Comparison of ENCODE assay signal across 8 cellular contexts in the genomic region with DNA sequence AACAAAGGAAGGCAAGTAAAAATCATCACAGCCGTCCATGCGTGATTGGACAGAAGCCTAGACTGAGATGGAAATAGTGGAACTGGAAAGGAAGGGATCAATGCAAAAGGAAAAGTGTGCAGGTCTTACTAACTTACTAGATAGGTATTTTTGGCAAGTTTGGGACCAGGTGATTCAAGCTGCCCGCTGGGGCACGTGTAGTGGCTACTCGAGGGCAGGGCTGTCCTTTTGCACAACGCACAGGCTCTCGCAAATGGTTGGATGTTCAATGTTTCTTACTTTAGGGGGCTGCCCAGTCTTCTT. TPM values are rescaled to one million over a fixed set of nuclear protein-coding genes. Genes with fewer than 3 reads are reported as not detected.
DNase-seq lines count a peak whose midpoint lies in the region; ATAC-seq and TF ChIP-seq lines count a peak whose summit lies in the region.

No MANE protein-coding gene starts in this region.

- peak overlapping the region; percentile 88 to 96 (median 91) for H3K4me3 Mint-ChIP-seq in CD4-positive, alpha-beta memory T cell

- H3K4me2 ChIP-seq in MM.1S (ENCODE audit: low read depth, low read length) = peak overlapping the region; percentile 90; the same call in 1 of the 2 replicates

- no peaks in the 10 kb centered on the region for H3K9me2 ChIP-seq in MM.1S (replicated peaks; ENCODE audit: insufficient read depth, low read length)

- no peak for TF ChIP-seq CTCF in MM.1S (IDR thresholded peaks at IDR 0.05; ENCODE audit: low read length)

- H3K27ac ChIP-seq in CD4-positive, alpha-beta memory T cell (ENCODE audit: low read depth, low read length) = peak overlapping the region; percentile 59
- H3K27ac ChIP-seq in MM.1S (ENCODE audit: low read length) = no peak overlapping the region
- no peak overlapping the region for H3K27ac ChIP-seq in duodenal mucosa (ENCODE audit: low read depth, low read length)

- peaks cover 14 to 23% of the 10 kb centered on the region in 2 donors for H3K36me3 Mint-ChIP-seq in CD4-positive, alpha-beta memory T cell

- H3K9ac ChIP-seq in MM.1S (ENCODE audit: low read length) (peak overlapping the region; percentile 27; the same call in 1 of the 2 replicates), duodenal mucosa (ENCODE audit: low read depth in 1 of 2, low read length in 2 of 2) (peak overlapping the region; percentile 45 to 72)

- peaks cover 2 to 9% of the 10 kb centered on the region in 2 donors for H3K27me3 Mint-ChIP-seq in CD4-positive, alpha-beta memory T cell

- H3K27ac Mint-ChIP-seq in CD4-positive, alpha-beta memory T cell = peak overlapping the region; percentile 33 to 92 (median 86)

- peaks cover 21% of the 10 kb centered on the region for H3K4me1 ChIP-seq in CD4-positive, alpha-beta memory T cell (ENCODE audit: insufficient read depth, low read length)
- H3K4me1 ChIP-seq in MM.1S (ENCODE audit: low read length) (peaks cover 3% of the 10 kb centered on the region; the same call in 1 of the 2 replicates), duodenal mucosa (ENCODE audit: control insufficient read depth in 1 of 2, insufficient read depth in 2 of 2, low read length in 2 of 2) (peaks cover 8 to 10% of the 10 kb centered on the region in 2 donors), neuron (ENCODE audit: insufficient read depth, low read length) (no peaks in the 10 kb centered on the region)

- POLR2A ChIA-PET in CD4-positive, alpha-beta memory T cell (lab: Charles Lee; ENCODE audit: partially characterized antibody) = interaction anchor here (1.0 to 1.2 kb wide), 2 partner anchors 12 to 930 kb away, joined by 3 read pairs; partner anchors contain the start of gene USP1

- no peaks in the 10 kb centered on the region for H3K36me3 ChIP-seq in CD4-positive, alpha-beta memory T cell (ENCODE audit: insufficient read depth, low read length)
- H3K36me3 ChIP-seq in MM.1S (replicated peaks; ENCODE audit: insufficient read depth, low read length) = 0 out of 2 replicates have a peak, but pooled peaks cover 6% of the 10 kb centered on the region
- peaks cover 0 to 4% of the 10 kb centered on the region in 2 donors for H3K36me3 ChIP-seq in duodenal mucosa (ENCODE audit: control insufficient read depth in 1 of 2, insufficient read depth in 2 of 2, low read length in 2 of 2)
- peaks cover 5% of the 10 kb centered on the region for H3K36me3 ChIP-seq in neuron (ENCODE audit: insufficient read depth, low read length)

- H3K9me3 Mint-ChIP-seq in CD4-positive, alpha-beta memory T cell = no peaks in the 10 kb centered on the region

- peaks cover 19 to 36% (median 27%) of the 10 kb centered on the region in 4 donors for H3K4me1 Mint-ChIP-seq in CD4-positive, alpha-beta memory T cell

- peaks cover 11% of the 10 kb centered on the region; the same call in 1 of the 2 replicates for H3K79me2 ChIP-seq in MM.1S (ENCODE audit: low read length)

- H3F3A ChIP-seq in MM.1S (ENCODE audit: insufficient read depth, low read length) = peaks cover 8% of the 10 kb centered on the region; the same call in 1 of the 2 replicates

- no peak for DNase-seq in CD4-positive, alpha-beta memory T cell
- no peak for DNase-seq in MM.1S
- DNase-seq in UCSD-AML1 (lab: John Stamatoyannopoulos, UW; ENCODE audit: unreplicated experiment) = no peak
- DNase-seq in DMS79 (lab: John Stamatoyannopoulos, UW) = no peak
- no peak for DNase-seq in DMS53 (lab: John Stamatoyannopoulos, UW)

- intact Hi-C loops in CD4-positive, alpha-beta memory T cell (cut with micrococcal nuclease) = loop anchor here (1.0 to 2.0 kb wide), 4 partner anchors 38 to 930 kb away; partner anchors contain the start of genes EFCAB7, ITGB3BP, PGM1 and USP1

- H3K9me3 ChIP-seq in CD4-positive, alpha-beta memory T cell (ENCODE audit: control insufficient read depth in 1 of 2, low read length in 2 of 2) = no peaks in the 10 kb centered on the region
- no peaks in the 10 kb centered on the region for H3K9me3 ChIP-seq in MM.1S (replicated peaks; ENCODE audit: insufficient read depth, low read length)
- H3K9me3 ChIP-seq in duodenal mucosa (ENCODE audit: control insufficient read depth in 1 of 2, low read length in 2 of 2) = no peaks in the 10 kb centered on the region
- no peaks in the 10 kb centered on the region for H3K9me3 ChIP-seq in neuron (ENCODE audit: low read length)

- CTCF ChIA-PET in CD4-positive, alpha-beta memory T cell (lab: Charles Lee; ENCODE audit: partially characterized antibody) = no interaction called here

- no peaks in the 10 kb centered on the region for H4K20me1 ChIP-seq in MM.1S (ENCODE audit: insufficient read depth, low read length)

- H3K4me3 ChIP-seq in CD4-positive, alpha-beta memory T cell (ENCODE audit: low read length in 2 of 2) = peak overlapping the region; percentile 67 to 80
- H3K4me3 ChIP-seq in MM.1S (ENCODE audit: low read length) (peak overlapping the region; percentile 100), duodenal mucosa (ENCODE audit: low read depth in 1 of 2, low read length in 2 of 2) (peak overlapping the region; percentile 65 to 76), neuron (ENCODE audit: low read length) (peak overlapping the region; percentile 81)

- no peaks in the 10 kb centered on the region for H3K27me3 ChIP-seq in CD4-positive, alpha-beta memory T cell (ENCODE audit: insufficient read depth, low read length)
- no peaks in the 10 kb centered on the region for H3K27me3 ChIP-seq in MM.1S (replicated peaks; ENCODE audit: insufficient read depth, low read length)
- H3K27me3 ChIP-seq in duodenal mucosa (ENCODE audit: control insufficient read depth in 1 of 2, insufficient read depth in 2 of 2, low read length in 2 of 2) = no peaks in the 10 kb centered on the region
- H3K27me3 ChIP-seq in neuron (ENCODE audit: insufficient read depth, low read length) = no peaks in the 10 kb centered on the region

- no peak for ATAC-seq in HG03565 (IDR thresholded peaks at IDR 0.05; ENCODE audit: unreplicated experiment)

- H2AFZ ChIP-seq in MM.1S (ENCODE audit: low read length) = peak overlapping the region; percentile 97
- H2AFZ ChIP-seq in neuron (ENCODE audit: low read depth, low read length) = peak overlapping the region; percentile 84

RNA-seq across cellular contexts. Expression of gene ALG6, which starts 0.6 kb away (rescaled TPM):
- 10 to 100 TPM; 27.6 to 28.4 TPM for total RNA-seq in CD4-positive, alpha-beta memory T cell
- 10 to 100 TPM; 21.9 to 22.0 TPM for polyA plus RNA-seq in CD4-positive, alpha-beta memory T cell

RNA-seq across cellular contexts. Expression of gene FOXD3, which starts 44.5 kb away (rescaled TPM):
- total RNA-seq in CD4-positive, alpha-beta memory T cell = not detected
- polyA plus RNA-seq in CD4-positive, alpha-beta memory T cell = not detected
